Comparison of ENCODE assay signal across 1 cellular context in the genomic region with DNA sequence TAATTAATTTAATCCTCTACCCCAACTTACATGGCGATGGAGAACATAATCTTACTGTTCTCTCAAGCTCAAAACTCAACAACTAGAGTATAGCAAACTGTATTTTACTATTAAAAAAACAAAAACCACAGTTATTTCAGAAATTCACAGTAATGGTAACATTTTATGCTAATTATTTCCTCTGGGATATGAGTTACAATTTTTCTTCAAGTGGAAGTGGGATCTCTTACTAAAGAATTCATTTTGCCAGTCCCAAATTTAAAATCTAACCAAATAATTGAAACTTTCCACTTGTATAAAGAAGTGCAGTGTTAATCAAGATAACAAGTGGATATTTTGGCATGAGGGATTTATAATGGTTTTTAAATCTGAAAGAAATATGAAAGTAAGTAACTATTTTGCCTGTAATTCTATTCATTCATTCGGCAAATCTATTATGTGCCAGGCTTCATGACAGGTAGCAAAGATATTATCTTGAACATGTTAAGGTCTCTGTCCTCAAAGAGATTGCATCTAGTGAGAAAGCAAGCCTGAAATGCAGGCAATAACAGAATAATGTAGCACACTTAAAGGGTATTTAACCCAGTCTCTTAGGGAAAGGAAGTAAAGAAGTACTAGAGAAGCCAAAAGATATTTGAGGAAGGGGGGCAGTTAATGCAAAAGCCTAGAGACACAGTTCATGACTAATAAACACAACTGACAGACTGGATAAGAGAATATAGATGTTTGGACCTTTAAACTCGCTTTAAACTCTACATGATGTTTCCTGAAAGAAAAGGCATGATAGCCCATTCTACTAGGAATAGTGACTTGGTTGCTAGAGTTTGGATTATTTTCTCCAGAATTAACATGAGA.
TF ChIP-seq lines count a peak whose summit lies in the region.

No MANE protein-coding gene starts in this region.

TF ChIP-seq in SK-N-SH, 30 proteins besides CTCF, POLR2A, EP300 and RAD21:
- TF ChIP-seq, protein P1, sequence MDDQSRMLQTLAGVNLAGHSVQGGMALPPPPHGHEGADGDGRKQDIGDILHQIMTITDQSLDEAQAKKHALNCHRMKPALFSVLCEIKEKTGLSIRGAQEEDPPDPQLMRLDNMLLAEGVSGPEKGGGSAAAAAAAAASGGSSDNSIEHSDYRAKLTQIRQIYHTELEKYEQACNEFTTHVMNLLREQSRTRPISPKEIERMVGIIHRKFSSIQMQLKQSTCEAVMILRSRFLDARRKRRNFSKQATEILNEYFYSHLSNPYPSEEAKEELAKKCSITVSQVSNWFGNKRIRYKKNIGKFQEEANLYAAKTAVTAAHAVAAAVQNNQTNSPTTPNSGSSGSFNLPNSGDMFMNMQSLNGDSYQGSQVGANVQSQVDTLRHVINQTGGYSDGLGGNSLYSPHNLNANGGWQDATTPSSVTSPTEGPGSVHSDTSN (IDR thresholded peaks at IDR 0.05): peak; percentile 17; the same call in 1 of the 2 replicates
- TF ChIP-seq GATA2 (CRISPR knock-in tag; IDR thresholded peaks at IDR 0.05) (peak; percentile 81), JUND (IDR thresholded peaks at IDR 0.05) (no peak), NFIC (IDR thresholded peaks at IDR 0.05; ENCODE audit: borderline replicate concordance) (no peak), TEAD4 (IDR thresholded peaks at IDR 0.05; ENCODE audit: borderline replicate concordance, insufficient read depth) (no peak), SMC3 (IDR thresholded peaks at IDR 0.05; ENCODE audit: low read depth, low read length) (no peak)
- TF ChIP-seq, protein P2, sequence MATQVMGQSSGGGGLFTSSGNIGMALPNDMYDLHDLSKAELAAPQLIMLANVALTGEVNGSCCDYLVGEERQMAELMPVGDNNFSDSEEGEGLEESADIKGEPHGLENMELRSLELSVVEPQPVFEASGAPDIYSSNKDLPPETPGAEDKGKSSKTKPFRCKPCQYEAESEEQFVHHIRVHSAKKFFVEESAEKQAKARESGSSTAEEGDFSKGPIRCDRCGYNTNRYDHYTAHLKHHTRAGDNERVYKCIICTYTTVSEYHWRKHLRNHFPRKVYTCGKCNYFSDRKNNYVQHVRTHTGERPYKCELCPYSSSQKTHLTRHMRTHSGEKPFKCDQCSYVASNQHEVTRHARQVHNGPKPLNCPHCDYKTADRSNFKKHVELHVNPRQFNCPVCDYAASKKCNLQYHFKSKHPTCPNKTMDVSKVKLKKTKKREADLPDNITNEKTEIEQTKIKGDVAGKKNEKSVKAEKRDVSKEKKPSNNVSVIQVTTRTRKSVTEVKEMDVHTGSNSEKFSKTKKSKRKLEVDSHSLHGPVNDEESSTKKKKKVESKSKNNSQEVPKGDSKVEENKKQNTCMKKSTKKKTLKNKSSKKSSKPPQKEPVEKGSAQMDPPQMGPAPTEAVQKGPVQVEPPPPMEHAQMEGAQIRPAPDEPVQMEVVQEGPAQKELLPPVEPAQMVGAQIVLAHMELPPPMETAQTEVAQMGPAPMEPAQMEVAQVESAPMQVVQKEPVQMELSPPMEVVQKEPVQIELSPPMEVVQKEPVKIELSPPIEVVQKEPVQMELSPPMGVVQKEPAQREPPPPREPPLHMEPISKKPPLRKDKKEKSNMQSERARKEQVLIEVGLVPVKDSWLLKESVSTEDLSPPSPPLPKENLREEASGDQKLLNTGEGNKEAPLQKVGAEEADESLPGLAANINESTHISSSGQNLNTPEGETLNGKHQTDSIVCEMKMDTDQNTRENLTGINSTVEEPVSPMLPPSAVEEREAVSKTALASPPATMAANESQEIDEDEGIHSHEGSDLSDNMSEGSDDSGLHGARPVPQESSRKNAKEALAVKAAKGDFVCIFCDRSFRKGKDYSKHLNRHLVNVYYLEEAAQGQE (IDR thresholded peaks at IDR 0.05; ENCODE audit: low read depth, low read length): no peak
- TF ChIP-seq, protein P3, sequence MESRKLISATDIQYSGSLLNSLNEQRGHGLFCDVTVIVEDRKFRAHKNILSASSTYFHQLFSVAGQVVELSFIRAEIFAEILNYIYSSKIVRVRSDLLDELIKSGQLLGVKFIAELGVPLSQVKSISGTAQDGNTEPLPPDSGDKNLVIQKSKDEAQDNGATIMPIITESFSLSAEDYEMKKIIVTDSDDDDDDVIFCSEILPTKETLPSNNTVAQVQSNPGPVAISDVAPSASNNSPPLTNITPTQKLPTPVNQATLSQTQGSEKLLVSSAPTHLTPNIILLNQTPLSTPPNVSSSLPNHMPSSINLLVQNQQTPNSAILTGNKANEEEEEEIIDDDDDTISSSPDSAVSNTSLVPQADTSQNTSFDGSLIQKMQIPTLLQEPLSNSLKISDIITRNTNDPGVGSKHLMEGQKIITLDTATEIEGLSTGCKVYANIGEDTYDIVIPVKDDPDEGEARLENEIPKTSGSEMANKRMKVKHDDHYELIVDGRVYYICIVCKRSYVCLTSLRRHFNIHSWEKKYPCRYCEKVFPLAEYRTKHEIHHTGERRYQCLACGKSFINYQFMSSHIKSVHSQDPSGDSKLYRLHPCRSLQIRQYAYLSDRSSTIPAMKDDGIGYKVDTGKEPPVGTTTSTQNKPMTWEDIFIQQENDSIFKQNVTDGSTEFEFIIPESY (IDR thresholded peaks at IDR 0.05; ENCODE audit: borderline replicate concordance, low read depth): no peak
TF ChIP-seq in SK-N-SH: peak in this region for 2.
